Comparison of ENCODE assay signal across 29 cellular contexts in the genomic region with DNA sequence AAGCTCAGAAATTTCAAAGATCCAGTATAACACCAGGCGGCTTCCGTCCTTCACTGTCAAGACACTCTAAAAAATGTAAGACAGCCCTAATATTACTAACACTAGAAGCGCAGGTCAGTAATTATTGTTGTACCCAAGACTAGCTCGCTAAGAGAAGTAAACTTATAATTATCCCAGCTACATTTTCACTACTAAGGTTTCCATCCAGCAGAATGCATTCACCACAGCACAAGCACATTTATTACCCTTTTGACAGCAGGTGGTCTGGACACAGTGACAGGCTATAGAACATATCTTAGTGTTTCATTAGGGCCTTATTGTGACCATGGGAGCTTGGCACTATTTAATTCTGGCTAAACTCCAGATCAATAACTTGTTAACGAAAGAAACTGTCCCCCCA.
"Had no signal": no experiment of that assay in that cellular context is flagged by ENCODE, and none has a peak within 500 bp of the region (broad histone marks: within the 10 kb centered on the region; RNA-seq: fewer than 3 reads in every experiment).

No MANE protein-coding gene starts in this region.

- H3K9me3 ChIP-seq: esophagus squamous epithelium, gastrocnemius medialis, heart right ventricle, left lung, lower lobe of right lung, mucosa of descending colon had no signal

- H3K27ac Mint-ChIP-seq: dendritic cell treated with granulocyte-macrophage colony-stimulating factor and Interleukin-4, amounts not matched to agents 40 ng/mL and 50 ng/mL, for 4 days; effector memory CD8-positive, alpha-beta T cell; endodermal cell; immature natural killer cell; mesothelial cell of epicardium; naive thymus-derived CD8-positive, alpha-beta T cell had no signal

- H3K9me3 Mint-ChIP-seq: dendritic cell treated with granulocyte-macrophage colony-stimulating factor and Interleukin-4, amounts not matched to agents 40 ng/mL and 50 ng/mL, for 4 days; effector memory CD8-positive, alpha-beta T cell; endodermal cell; immature natural killer cell; mesothelial cell of epicardium; naive B cell; naive thymus-derived CD8-positive, alpha-beta T cell had no signal

- H3K4me1 ChIP-seq: esophagus squamous epithelium, gastrocnemius medialis, heart right ventricle, left lung, lower lobe of right lung had no signal

- H3K27me3 ChIP-seq: esophagus squamous epithelium, gastrocnemius medialis, heart right ventricle, left lung had no signal

- H3K27me3 Mint-ChIP-seq: dendritic cell treated with granulocyte-macrophage colony-stimulating factor and Interleukin-4, amounts not matched to agents 40 ng/mL and 50 ng/mL, for 4 days; effector memory CD8-positive, alpha-beta T cell; naive B cell; naive thymus-derived CD8-positive, alpha-beta T cell had no signal

- FAIRE-seq: colon, endometrium, keratinocyte had no signal

- H3K4me3 Mint-ChIP-seq: dendritic cell treated with granulocyte-macrophage colony-stimulating factor and Interleukin-4, amounts not matched to agents 40 ng/mL and 50 ng/mL, for 4 days; effector memory CD8-positive, alpha-beta T cell; endodermal cell; immature natural killer cell; mesothelial cell of epicardium; naive B cell; naive thymus-derived CD8-positive, alpha-beta T cell had no signal

- H3K4me3 ChIP-seq: coronary artery, esophagus squamous epithelium, gastrocnemius medialis, heart right ventricle, left lung, lower lobe of right lung, mucosa of descending colon had no signal

- H3K4me1 Mint-ChIP-seq: endodermal cell; immature natural killer cell; mesothelial cell of epicardium; naive B cell; naive thymus-derived CD8-positive, alpha-beta T cell had no signal

- H3K27ac ChIP-seq: coronary artery, epithelial cell of prostate, esophagus squamous epithelium, gastrocnemius medialis, heart right ventricle, left lung, lower lobe of right lung had no signal

- H3K36me3 ChIP-seq: lower lobe of right lung had no signal

- DNase-seq: effector CD8-positive, alpha-beta T cell; effector memory CD8-positive, alpha-beta T cell; endodermal cell; erythroblast; esophagus squamous epithelium; foreskin fibroblast; foreskin melanocyte; gastrocnemius medialis; glutamatergic neuron; head of caudate nucleus; heart right ventricle; hypothalamus; immature natural killer cell; left cardiac atrium; left lung; left ventricle myocardium superior; lower lobe of right lung; mesenchymal stem cell; mucosa of descending colon; naive B cell; naive thymus-derived CD8-positive, alpha-beta T cell had no signal

- ATAC-seq: effector memory CD8-positive, alpha-beta T cell; esophagus mucosa; gastrocnemius medialis; heart right ventricle; left cardiac atrium; left lung; left ventricle myocardium superior; lower lobe of right lung; mucosa of descending colon; naive thymus-derived CD8-positive, alpha-beta T cell had no signal
